ENCODE assay signal across 8 cellular contexts in the genomic region with DNA sequence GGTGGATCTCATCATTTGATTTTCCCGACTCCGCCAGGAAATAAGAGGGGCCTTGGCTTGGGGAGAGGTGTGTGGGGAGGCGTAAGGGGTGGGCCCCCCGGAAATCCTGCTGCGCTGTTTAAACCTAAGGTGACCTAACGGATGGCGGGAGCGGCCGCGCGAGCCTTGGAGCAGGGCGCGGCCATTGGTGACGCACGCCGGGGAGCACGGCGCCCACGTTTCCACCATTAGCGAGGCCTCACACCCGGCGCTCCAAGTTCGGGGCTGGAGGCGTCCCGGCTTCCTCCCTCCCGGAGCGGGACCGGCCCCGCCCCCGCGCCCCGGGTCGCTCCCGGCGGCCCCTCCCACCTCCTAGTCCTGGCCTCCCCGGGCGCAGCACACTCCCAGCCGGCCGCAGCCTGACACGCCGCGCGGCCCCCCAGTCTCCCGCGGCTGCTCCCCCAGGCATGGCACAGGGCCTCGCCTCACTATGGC. TPM values are rescaled to one million over a fixed set of nuclear protein-coding genes. Genes with fewer than 3 reads are reported as not detected.
A peak's percentile ranks its signal among the peaks of the same experiment; 100 is the strongest.
DNase-seq lines count a peak whose midpoint lies in the region; ATAC-seq and TF ChIP-seq lines count a peak whose summit lies in the region.

A gene (plus strand): TSS at position 354 of the 474 bp plus-strand sequence. CDS start 116 bp downstream, at position 470.

- whole genome bisulfite sequencing in mesendoderm (ENCODE audit: extremely low coverage, insufficient coverage, low lambda C conversion rate), result no CpG with 5 or more reads among the region's 46 CpGs

- no peaks in the 10 kb centered on the region for H3K9me3 Mint-ChIP-seq in effector memory CD8-positive, alpha-beta T cell

- peaks cover 12 to 17% of the 10 kb centered on the region in 2 donors for H3K4me1 Mint-ChIP-seq in effector memory CD8-positive, alpha-beta T cell (ENCODE audit: low read depth in 2 of 2)

- peak within 1 kb of the TSS; percentile 51 for H3K27ac ChIP-seq in mesendoderm (ENCODE audit: low read depth, low read length)

- no peak within 1 kb of the TSS for H2AK5ac ChIP-seq in mesendoderm (ENCODE audit: low read length)

- no peak within 1 kb of the TSS for H2BK120ac ChIP-seq in mesendoderm (ENCODE audit: low read depth, low read length)

- no peak within 1 kb of the TSS for H2BK15ac ChIP-seq in mesendoderm (replicated peaks; ENCODE audit: low read depth)

- no peak within 1 kb of the TSS for H4K8ac ChIP-seq in mesendoderm (ENCODE audit: low read depth, low read length)

- H3K27me3 Mint-ChIP-seq in effector memory CD8-positive, alpha-beta T cell, result no peaks in the 10 kb centered on the region

- H3K36me3 ChIP-seq in mesendoderm (ENCODE audit: control insufficient read depth, insufficient read depth, low read length), result no peaks in the 10 kb centered on the region

- peak within 1 kb of the TSS; percentile 97 for H3K18ac ChIP-seq in mesendoderm (ENCODE audit: low read length)

- DNase-seq in Ammon's horn (ENCODE audit: low spot score) (peak; percentile 66), NCI-H774 (lab: John Stamatoyannopoulos, UW) (peak; percentile 67), mesendoderm (peak; percentile 77)
- DNase-seq in activated CD8-positive, alpha-beta memory T cell treated with anti-CD3 and anti-CD28 coated beads for 24 hours, result peak; percentile 82
- no peak for DNase-seq in effector memory CD8-positive, alpha-beta T cell
- DNase-seq in stimulated activated CD8-positive, alpha-beta memory T cell treated with anti-CD3 and anti-CD28 coated beads, Interleukin-15, amount 100 ng/mL, for 4 hours (ENCODE audit: low read depth in 2 of 2), result peak; percentile 32 to 53

- no peak within 1 kb of the TSS for H4K5ac ChIP-seq in mesendoderm (ENCODE audit: low read length)

- no peak within 1 kb of the TSS for H3K23ac ChIP-seq in mesendoderm (ENCODE audit: low read length)

- H3K9ac ChIP-seq in mesendoderm (ENCODE audit: low read length), result peak within 1 kb of the TSS; percentile 72

- ATAC-seq in HG03378 (IDR thresholded peaks at IDR 0.05; ENCODE audit: unreplicated experiment), result peak; percentile 37
- ATAC-seq in effector memory CD8-positive, alpha-beta T cell (replicated peaks), result peak; percentile 52

- TF ChIP-seq POLR2A in GM19193 (IDR thresholded peaks at IDR 0.05; ENCODE audit: extremely low read depth, insufficient read depth, insufficient read length), result peak; percentile 41

- H3K4me3 ChIP-seq in mesendoderm (ENCODE audit: low read length), result peak within 1 kb of the TSS; percentile 52

- peak within 1 kb of the TSS; percentile 76 to 78 for H3K27ac Mint-ChIP-seq in effector memory CD8-positive, alpha-beta T cell

- H2BK5ac ChIP-seq in mesendoderm (ENCODE audit: low read length), result no peak within 1 kb of the TSS

- H3K27me3 ChIP-seq in mesendoderm (ENCODE audit: insufficient read depth, low read length, poor library complexity), result no peaks in the 10 kb centered on the region

- no peaks in the 10 kb centered on the region for H3K4me1 ChIP-seq in mesendoderm (ENCODE audit: control insufficient read depth, low read depth, low read length)

- no peaks in the 10 kb centered on the region for H3K79me1 ChIP-seq in mesendoderm (ENCODE audit: low read length)

- peak within 1 kb of the TSS; percentile 25 for H3K4me2 ChIP-seq in mesendoderm (ENCODE audit: low read length)

- H3K56ac ChIP-seq in mesendoderm (ENCODE audit: low read length), result peak within 1 kb of the TSS; percentile 88

- H3K4me3 Mint-ChIP-seq in effector memory CD8-positive, alpha-beta T cell, result peak within 1 kb of the TSS; percentile 81 to 82

- H3K36me3 Mint-ChIP-seq in effector memory CD8-positive, alpha-beta T cell (ENCODE audit: insufficient read depth), result peaks cover 5% of the 10 kb centered on the region

- peaks cover 28% of the 10 kb centered on the region for H3K79me2 ChIP-seq in mesendoderm (ENCODE audit: control insufficient read depth, insufficient read depth, low read length)

- H3K4ac ChIP-seq in mesendoderm (ENCODE audit: low read depth, low read length), result peak within 1 kb of the TSS; percentile 70

RNA-seq across cellular contexts. Expression of the gene that starts here (rescaled TPM):
- polyA plus RNA-seq in mesendoderm (2013, experiment 1 of 2), result 152 TPM
- 155 TPM for polyA plus RNA-seq in mesendoderm (2013, experiment 2 of 2)

Comparison
In these comparisons a context has a peak if more than half of its experiments do, and no peak if none do; other contexts are left out.
1. DNase-seq: peak in Ammon's horn (single experiment), NCI-H774 (single experiment), activated CD8-positive, alpha-beta memory T cell treated with anti-CD3 and anti-CD28 coated beads for 24 hours (single experiment), mesendoderm (single experiment) and stimulated activated CD8-positive, alpha-beta memory T cell treated with anti-CD3 and anti-CD28 coated beads, Interleukin-15, amount 100 ng/mL, for 4 hours (2 of 2); none in effector memory CD8-positive, alpha-beta T cell (0 of 3).